ENCODE assay signal across 24 cellular contexts in genomic region chr6:131524695-131525336, GRCh38. TPM values are rescaled to one million over a fixed set of nuclear protein-coding genes. Genes with fewer than 3 reads are reported as not detected.
DNase-seq lines count a peak whose midpoint lies in the region; ATAC-seq and TF ChIP-seq lines count a peak whose summit lies in the region.
"Had no signal": no experiment of that assay in that cellular context is flagged by ENCODE, and none has a peak within 500 bp of the region (broad histone marks: within the 10 kb centered on the region; RNA-seq: fewer than 3 reads in every experiment).

No MANE protein-coding gene starts in this region.

- TF ChIP-seq CTCF in DND-41 (IDR thresholded peaks at IDR 0.05; ENCODE audit: borderline replicate concordance, extremely low read depth, low read length, poor library complexity, severe bottlenecking): no peak
- no peak for TF ChIP-seq CTCF in activated CD8-positive, alpha-beta T cell treated with anti-CD3 and anti-CD28 coated beads for 36 hours (IDR thresholded peaks at IDR 0.05)
- no peak for TF ChIP-seq CTCF in suprapubic skin (IDR thresholded peaks at IDR 0.05)

- no peak overlapping the region for H3K4me2 ChIP-seq in DND-41 (ENCODE audit: insufficient read depth, low read length)
- H3K4me2 ChIP-seq: BLaER1 had no signal

- no peak for TF ChIP-seq EP300 in suprapubic skin (IDR thresholded peaks at IDR 0.05)

- H3K9ac ChIP-seq in DND-41 (ENCODE audit: low read depth, low read length): no peak overlapping the region
- H3K9ac ChIP-seq: BLaER1, parathyroid adenoma had no signal

- TF ChIP-seq POLR2A in suprapubic skin (IDR thresholded peaks at IDR 0.05): no peak

- intact Hi-C loops in activated CD8-positive, alpha-beta T cell treated with anti-CD3 and anti-CD28 coated beads for 36 hours (cut with micrococcal nuclease): no loop called here
- intact Hi-C loops in naive thymus-derived CD4-positive, alpha-beta T cell (cut with micrococcal nuclease): no loop called here

- peaks cover 23% of the 10 kb centered on the region for H3K4me1 Mint-ChIP-seq in activated T-cell treated with anti-CD3 and anti-CD28 coated beads, Interleukin-2, amount 50 U/mL, for 4 hours (ENCODE audit: low read depth)
- H3K4me1 Mint-ChIP-seq in activated CD8-positive, alpha-beta T cell treated with anti-CD3 and anti-CD28 coated beads for 36 hours (ENCODE audit: low read depth): peaks cover 18% of the 10 kb centered on the region
- H3K4me1 Mint-ChIP-seq in naive thymus-derived CD4-positive, alpha-beta T cell: peaks cover 14 to 41% (median 33%) of the 10 kb centered on the region in 7 donors

- POLR2A ChIA-PET in activated CD8-positive, alpha-beta T cell treated with anti-CD3 and anti-CD28 coated beads for 36 hours (lab: Charles Lee): no interaction called here
- POLR2A ChIA-PET in naive thymus-derived CD4-positive, alpha-beta T cell (lab: Charles Lee): interaction anchor here (1.2 to 2.4 kb wide), 3 partner anchors 9 to 325 kb away, joined by 3 to 8 read pairs (median 7); no protein-coding TSS in a partner anchor

- no peaks in the 10 kb centered on the region for H3K36me3 Mint-ChIP-seq in activated T-cell treated with anti-CD3 and anti-CD28 coated beads, Interleukin-2, amount 50 U/mL, for 4 hours (ENCODE audit: insufficient read depth)
- H3K36me3 Mint-ChIP-seq in activated CD8-positive, alpha-beta T cell treated with anti-CD3 and anti-CD28 coated beads for 36 hours (ENCODE audit: low read depth): no peaks in the 10 kb centered on the region
- peaks cover 0 to 7% (median 0%) of the 10 kb centered on the region in 5 donors for H3K36me3 Mint-ChIP-seq in naive thymus-derived CD4-positive, alpha-beta T cell

- H3K4me1 ChIP-seq in DND-41 (ENCODE audit: insufficient read depth, low read length) (peaks cover 7% of the 10 kb centered on the region), suprapubic skin (no peaks in the 10 kb centered on the region)
- peaks cover 0 to 4% of the 10 kb centered on the region in 2 donors for H3K4me1 ChIP-seq in naive thymus-derived CD4-positive, alpha-beta T cell (ENCODE audit: control insufficient read depth in 2 of 2, insufficient read depth in 2 of 2, low read length in 2 of 2)
- H3K4me1 ChIP-seq: BLaER1, parathyroid adenoma, transverse colon had no signal

- CTCF ChIA-PET in activated CD8-positive, alpha-beta T cell treated with anti-CD3 and anti-CD28 coated beads for 36 hours (lab: Charles Lee): interaction anchor here (2.0 to 3.5 kb wide), 2 partner anchors 9 to 342 kb away, joined by 6 to 24 read pairs; no protein-coding TSS in a partner anchor
- CTCF ChIA-PET in naive thymus-derived CD4-positive, alpha-beta T cell (lab: Charles Lee): no interaction called here

- H3K27ac Mint-ChIP-seq in activated CD8-positive, alpha-beta T cell treated with anti-CD3 and anti-CD28 coated beads for 36 hours: peak overlapping the region; percentile 23
- peak overlapping the region in 6 of 9 donors; percentile 36 to 80 (median 62) for H3K27ac Mint-ChIP-seq in naive thymus-derived CD4-positive, alpha-beta T cell

- no peaks in the 10 kb centered on the region for H3K79me2 ChIP-seq in DND-41 (ENCODE audit: insufficient read depth, low read length)
- H3K79me2 ChIP-seq: parathyroid adenoma had no signal

- H3K27ac ChIP-seq in DND-41 (ENCODE audit: low read length) (no peak overlapping the region), suprapubic skin (no peak overlapping the region)
- no peak overlapping the region for H3K27ac ChIP-seq in naive thymus-derived CD4-positive, alpha-beta T cell (ENCODE audit: low read depth, low read length)
- H3K27ac ChIP-seq: BLaER1, cardiac muscle cell, parathyroid adenoma, transverse colon had no signal

- H3K27me3 ChIP-seq in DND-41 (ENCODE audit: insufficient read depth, low read length, poor library complexity) (no peaks in the 10 kb centered on the region), suprapubic skin (no peaks in the 10 kb centered on the region)
- no peaks in the 10 kb centered on the region for H3K27me3 ChIP-seq in naive thymus-derived CD4-positive, alpha-beta T cell (ENCODE audit: control insufficient read depth in 2 of 2, insufficient read depth in 2 of 2, low read length in 2 of 2)
- H3K27me3 ChIP-seq: BLaER1, cardiac muscle cell, transverse colon had no signal

- no peak overlapping the region for H3K4me3 Mint-ChIP-seq in activated T-cell treated with anti-CD3 and anti-CD28 coated beads, Interleukin-2, amount 50 U/mL, for 4 hours
- H3K4me3 Mint-ChIP-seq in activated CD8-positive, alpha-beta T cell treated with anti-CD3 and anti-CD28 coated beads for 36 hours: no peak overlapping the region
- H3K4me3 Mint-ChIP-seq in naive thymus-derived CD4-positive, alpha-beta T cell: peak overlapping the region in 4 of 10 donors; percentile 4 to 29 (median 20)

- peak; percentile 14 to 52 for ATAC-seq in activated T-cell treated with anti-CD3 and anti-CD28 coated beads, Interleukin-2, amount 50 U/mL, for 4 hours
- ATAC-seq in DND-41 (ENCODE audit: insufficient read depth, low read depth): peak; percentile 61
- ATAC-seq in activated CD8-positive, alpha-beta T cell treated with anti-CD3 and anti-CD28 coated beads for 36 hours: peak; percentile 34
- ATAC-seq in naive thymus-derived CD4-positive, alpha-beta T cell: peak; percentile 32
- ATAC-seq: right cardiac atrium had no signal

- H4K20me1 ChIP-seq in DND-41 (ENCODE audit: insufficient read depth, low read length): no peaks in the 10 kb centered on the region
- H4K20me1 ChIP-seq: BLaER1 had no signal

- peaks cover 3% of the 10 kb centered on the region for H3K9me3 Mint-ChIP-seq in activated T-cell treated with anti-CD3 and anti-CD28 coated beads, Interleukin-2, amount 50 U/mL, for 4 hours
- no peaks in the 10 kb centered on the region for H3K9me3 Mint-ChIP-seq in activated CD8-positive, alpha-beta T cell treated with anti-CD3 and anti-CD28 coated beads for 36 hours
- H3K9me3 Mint-ChIP-seq in naive thymus-derived CD4-positive, alpha-beta T cell: peaks cover 0 to 2% (median 0%) of the 10 kb centered on the region in 11 donors

- H3K4me3 ChIP-seq in DND-41 (ENCODE audit: low read depth in 1 of 2, low read length in 2 of 2) (no peak overlapping the region), suprapubic skin (no peak overlapping the region)
- H3K4me3 ChIP-seq in naive thymus-derived CD4-positive, alpha-beta T cell (ENCODE audit: low read length): no peak overlapping the region
- H3K4me3 ChIP-seq: BLaER1, cardiac muscle cell, transverse colon had no signal

- WGBS in suprapubic skin: 93% methylated on average over 25 of the region's 25 CpGs

- H3K36me3 ChIP-seq in DND-41 (ENCODE audit: insufficient read depth, low read length) (no peaks in the 10 kb centered on the region), suprapubic skin (no peaks in the 10 kb centered on the region)
- no peaks in the 10 kb centered on the region for H3K36me3 ChIP-seq in naive thymus-derived CD4-positive, alpha-beta T cell (ENCODE audit: control insufficient read depth in 2 of 3, insufficient read depth in 3 of 3, low read length in 3 of 3)
- H3K36me3 ChIP-seq: BLaER1, cardiac muscle cell, transverse colon had no signal

- no peaks in the 10 kb centered on the region for H3K27me3 Mint-ChIP-seq in activated T-cell treated with anti-CD3 and anti-CD28 coated beads, Interleukin-2, amount 50 U/mL, for 4 hours (ENCODE audit: low read depth)
- no peaks in the 10 kb centered on the region for H3K27me3 Mint-ChIP-seq in activated CD8-positive, alpha-beta T cell treated with anti-CD3 and anti-CD28 coated beads for 36 hours
- peaks cover 0 to 17% (median 0%) of the 10 kb centered on the region in 5 donors for H3K27me3 Mint-ChIP-seq in naive thymus-derived CD4-positive, alpha-beta T cell

- no peak overlapping the region for H2AFZ ChIP-seq in DND-41 (ENCODE audit: low read depth, low read length)
- H2AFZ ChIP-seq: parathyroid adenoma had no signal

- H3K9me3 ChIP-seq in DND-41 (ENCODE audit: insufficient read depth, low read length, severe bottlenecking) (no peaks in the 10 kb centered on the region), suprapubic skin (no peaks in the 10 kb centered on the region)
- H3K9me3 ChIP-seq in naive thymus-derived CD4-positive, alpha-beta T cell (ENCODE audit: control insufficient read depth in 2 of 3, low read length in 3 of 3): no peaks in the 10 kb centered on the region
- H3K9me3 ChIP-seq: transverse colon had no signal

- no peak for DNase-seq in activated T-cell treated with anti-CD3 and anti-CD28 coated beads, Interleukin-2, amount 50 U/mL, for 4 hours
- no peak for DNase-seq in activated T-cell treated with anti-CD3 and anti-CD28 coated beads, Interleukin-2, amount 50 U/mL, for 1 hour
- DNase-seq in DND-41: peak; percentile 42
- peak; percentile 48 for DNase-seq in activated CD8-positive, alpha-beta T cell treated with anti-CD3 and anti-CD28 coated beads for 36 hours
- peak in 2 of 9 donors; percentile 31 to 40 for DNase-seq in naive thymus-derived CD4-positive, alpha-beta T cell
- DNase-seq in NCI-H2196 (lab: John Stamatoyannopoulos, UW; ENCODE audit: unreplicated experiment): no peak
- no peak for DNase-seq in suprapubic skin (ENCODE audit: low spot score in 2 of 2)
- DNase-seq in NCI-H1092 treated with DMSO at 0.1 percent for 48 hours (lab: John Stamatoyannopoulos, UW): no peak
- DNase-seq: activated gamma-delta T cell; dermis blood vessel endothelial cell; IMR-90; islet precursor cell; NCI-H1105 treated with DMSO at 0.1 percent for 48 hours; NCI-H2029; NCI-H82; right cardiac atrium; stimulated activated CD4-positive, alpha-beta T cell treated with anti-CD3 and anti-CD28 coated beads, Interleukin-12 subunit alpha, Interleukin-12 subunit beta, amount 100 ng/mL, for 4 hours; T1000; transverse colon had no signal

RNA-seq across cellular contexts. Expression of gene ARG1, which starts 48.2 kb away (rescaled TPM):
- total RNA-seq in activated T-cell treated with anti-CD3 and anti-CD28 coated beads, Interleukin-2, amount 50 U/mL, for 4 hours: under 1 TPM in 2 of 3 donors, not detected in 1; 0.22 to 0.46 TPM
- total RNA-seq in activated CD8-positive, alpha-beta T cell treated with anti-CD3 and anti-CD28 coated beads for 36 hours: not detected
- total RNA-seq in naive thymus-derived CD4-positive, alpha-beta T cell: not detected
- polyA plus RNA-seq in naive thymus-derived CD4-positive, alpha-beta T cell: not detected
- 100 to 1,000 TPM in 2 of 4 donors, 10 to 100 TPM in 2; 31.8 to 150 (median 102) TPM for total RNA-seq in suprapubic skin
- total RNA-seq: cardiac muscle cell, dermis blood vessel endothelial cell, fibroblast of lung, IMR-90, transverse colon had no signal
- polyA plus RNA-seq: fibroblast of lung, IMR-90, neural cell, right cardiac atrium had no signal

Comparison
In these comparisons a context has a peak if more than half of its experiments do, and no peak if none do; other contexts are left out.
1. DNase-seq: peak in DND-41 (single experiment) and activated CD8-positive, alpha-beta T cell treated with anti-CD3 and anti-CD28 coated beads for 36 hours (single experiment); none in activated T-cell treated with anti-CD3 and anti-CD28 coated beads, Interleukin-2, amount 50 U/mL, for 4 hours (single experiment), activated T-cell treated with anti-CD3 and anti-CD28 coated beads, Interleukin-2, amount 50 U/mL, for 1 hour (single experiment), NCI-H2196 (single experiment), suprapubic skin (0 of 2) and NCI-H1092 treated with DMSO at 0.1 percent for 48 hours (single experiment).
2. RNA of gene ARG1, which starts 48.2 kb away (total RNA-seq): 31.8 to 150 TPM in suprapubic skin; 0.22 to 0.46 TPM in activated T-cell treated with anti-CD3 and anti-CD28 coated beads, Interleukin-2, amount 50 U/mL, for 4 hours, not detected in activated CD8-positive, alpha-beta T cell treated with anti-CD3 and anti-CD28 coated beads for 36 hours and not detected in naive thymus-derived CD4-positive, alpha-beta T cell; every median in the first group is over 10 times any median in the second.
3. Peak in every context shown above with its lines, with median percentiles within 50 percentile points of each other: ATAC-seq.